8 cellular contexts compared by ENCODE assay signal in genomic region chr17:752620-753219, GRCh38. TPM values are rescaled to one million over a fixed set of nuclear protein-coding genes. Genes with fewer than 3 reads are reported as not detected.
A peak's percentile ranks its signal among the peaks of the same experiment; 100 is the strongest.
DNase-seq lines count a peak whose midpoint lies in the region; ATAC-seq and TF ChIP-seq lines count a peak whose summit lies in the region.

No MANE protein-coding gene starts in this region.

- WGBS in thymus = 27% methylated on average over 43 of the region's 43 CpGs

- peaks cover 9% of the 10 kb centered on the region for H3K36me3 Mint-ChIP-seq in memory B cell

- H3K4me3 ChIP-seq in effector memory CD4-positive, alpha-beta T cell (ENCODE audit: insufficient read depth, low read depth, low read length, poor library complexity, severe bottlenecking) = peak overlapping the region; percentile 91
- H3K4me3 ChIP-seq in thymus (ENCODE audit: low read length) = peak overlapping the region; percentile 81

- TF ChIP-seq CTCF in RWPE1 (conservative IDR thresholded peaks at IDR 0.05; ENCODE audit: low read depth) = no peak

- POLR2A ChIA-PET in RWPE1 (lab: Yijun Ruan, JAX; ENCODE audit: low non-redundant PET) = interaction anchor here (0.6 kb wide), 2 partner anchors 36 to 177 kb away, joined by 5 to 6 read pairs; no protein-coding TSS in a partner anchor

- H3K4me1 ChIP-seq in effector memory CD4-positive, alpha-beta T cell (ENCODE audit: control insufficient read depth, insufficient read depth, low read length, poor library complexity, severe bottlenecking) = peaks cover 19% of the 10 kb centered on the region
- H3K4me1 ChIP-seq in thymus (ENCODE audit: control insufficient read depth, insufficient read depth, low read length) = peaks cover 9% of the 10 kb centered on the region

- peak overlapping the region; percentile 95 for H3K27ac Mint-ChIP-seq in memory B cell

- H3K4me1 Mint-ChIP-seq in memory B cell = peaks cover 35% of the 10 kb centered on the region

- peaks cover under 1% of the 10 kb centered on the region for H3K36me3 ChIP-seq in effector memory CD4-positive, alpha-beta T cell (ENCODE audit: control insufficient read depth, insufficient read depth, low read length)
- peaks cover 5% of the 10 kb centered on the region for H3K36me3 ChIP-seq in thymus (ENCODE audit: control insufficient read depth, insufficient read depth)

- CTCF ChIA-PET in RWPE1 (lab: Yijun Ruan, JAX) = interaction anchor here (0.6 to 1.1 kb wide), 9 partner anchors 9 to 365 kb away, joined by 3 to 6 read pairs (median 3); partner anchors contain the start of gene TIMM22

- H3K9me3 Mint-ChIP-seq in memory B cell = no peaks in the 10 kb centered on the region

- ATAC-seq in HG02642 (IDR thresholded peaks at IDR 0.05; ENCODE audit: poor library complexity, unreplicated experiment) = peak; percentile 12
- peak; percentile 7 for ATAC-seq in memory B cell (ENCODE audit: low read depth)

- peak overlapping the region; percentile 98 for H3K4me3 Mint-ChIP-seq in memory B cell

- no peaks in the 10 kb centered on the region for H3K27me3 Mint-ChIP-seq in memory B cell

- no peaks in the 10 kb centered on the region for H3K9me3 ChIP-seq in effector memory CD4-positive, alpha-beta T cell (ENCODE audit: control insufficient read depth, low read length)
- no peaks in the 10 kb centered on the region for H3K9me3 ChIP-seq in thymus (ENCODE audit: control insufficient read depth)

- DNase-seq in DMS53 (lab: John Stamatoyannopoulos, UW) (peak; percentile 75), RWPE1 (ENCODE audit: low spot score) (no peak), memory B cell (ENCODE audit: low spot score in 2 of 2) (no peak), inferior parietal cortex (ENCODE audit: extremely low spot score) (no peak)
- no peak for DNase-seq in effector memory CD4-positive, alpha-beta T cell
- no peak for DNase-seq in effector CD4-positive, alpha-beta T cell

- H3K27ac ChIP-seq in RWPE1 (peak overlapping the region; percentile 80), thymus (ENCODE audit: low read depth) (peak overlapping the region; percentile 89)
- H3K27ac ChIP-seq in effector memory CD4-positive, alpha-beta T cell (ENCODE audit: insufficient read depth, low read length, poor library complexity, severe bottlenecking) = peak overlapping the region; percentile 75

- H3K27me3 ChIP-seq in effector memory CD4-positive, alpha-beta T cell (replicated peaks; ENCODE audit: control insufficient read depth, insufficient read depth, low read length, poor library complexity, severe bottlenecking) = no peaks in the 10 kb centered on the region
- H3K27me3 ChIP-seq in thymus (ENCODE audit: control insufficient read depth, insufficient read depth) = no peaks in the 10 kb centered on the region

RNA-seq across cellular contexts. Expression of gene GEMIN4, which starts 0.7 kb away (rescaled TPM):
- polyA plus RNA-seq in thymus = 13.1 TPM

RNA-seq across cellular contexts. Expression of gene TLCD3A, which starts 20.3 kb away (rescaled TPM):
- 7.8 TPM for polyA plus RNA-seq in thymus

RNA-seq across cellular contexts. Expression of gene GLOD4, which starts 29.4 kb away (rescaled TPM):
- 68.4 TPM for polyA plus RNA-seq in thymus

RNA-seq across cellular contexts. Expression of gene MRM3, which starts 29.4 kb away (rescaled TPM):
- 13.2 TPM for polyA plus RNA-seq in thymus

RNA-seq across cellular contexts. Expression of gene VPS53, which starts 38.1 kb away (rescaled TPM):
- polyA plus RNA-seq in thymus = 11.8 TPM
